ENCODE assay signal across 32 cellular contexts in the genomic region with DNA sequence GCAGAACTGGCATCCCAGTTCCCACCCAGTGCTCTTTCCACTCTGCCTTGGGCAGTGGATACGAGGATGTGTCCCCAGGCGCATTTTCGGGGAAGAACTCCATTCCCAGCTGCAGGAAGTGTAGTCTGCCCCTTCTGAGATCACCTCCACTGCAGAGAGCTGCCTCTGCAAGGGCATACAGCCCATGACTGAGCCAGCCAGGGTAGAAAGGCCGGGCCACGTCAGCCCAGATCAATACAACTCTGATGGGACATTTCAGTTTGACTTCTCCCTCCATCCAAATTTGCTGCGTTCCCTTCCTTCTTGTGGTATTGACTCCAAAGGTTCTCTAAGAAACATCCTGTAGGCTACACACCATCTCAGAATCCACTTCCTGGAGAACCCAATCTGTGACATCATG. TPM values are rescaled to one million over a fixed set of nuclear protein-coding genes. Genes with fewer than 3 reads are reported as not detected.
"Had no signal": no experiment of that assay in that cellular context is flagged by ENCODE, and none has a peak within 500 bp of the region (broad histone marks: within the 10 kb centered on the region; RNA-seq: fewer than 3 reads in every experiment).

No MANE protein-coding gene starts in this region.

- H3K4me1 ChIP-seq: parathyroid adenoma, spleen, tibial nerve, vagina had no signal

- DNase-seq: naive thymus-derived CD8-positive, alpha-beta T cell; nephron progenitor cell; occipital lobe; ovary; posterior cingulate gyrus; psoas muscle; right cardiac atrium; spleen; stimulated activated CD4-positive, alpha-beta T cell treated with anti-CD3 and anti-CD28 coated beads, Interleukin-12 subunit alpha, Interleukin-12 subunit beta, amount 100 ng/mL, for 4 hours; stimulated activated CD4-positive, alpha-beta T cell treated with anti-CD3 and anti-CD28 coated beads, Interleukin-1b, Interleukin-23, amount 100 ng/mL, for 48 hours; stimulated activated CD4-positive, alpha-beta T cell treated with anti-CD3 and anti-CD28 coated beads, Interleukin-4, amount 100 ng/mL, for 1 hour; stimulated activated CD4-positive, alpha-beta T cell treated with anti-CD3 and anti-CD28 coated beads, Interleukin-4, amount 100 ng/mL, for 4 hours; stimulated activated CD8-positive, alpha-beta memory T cell treated with anti-CD3 and anti-CD28 coated beads, Interleukin-4, amount 100 ng/mL, for 48 hours; stimulated activated naive CD4-positive, alpha-beta T cell; stimulated activated naive CD8-positive, alpha-beta T cell treated with anti-CD3 and anti-CD28 coated beads, Interleukin-15, amount 100 ng/mL, for 72 hours; stimulated activated naive CD8-positive, alpha-beta T cell treated with anti-CD3 and anti-CD28 coated beads, Interleukin-15, Interleukin-2, amounts not matched to agents 100 U/mL and 50 U/mL, for 24 hours; thyroid gland; trophoblast cell; upper lobe of left lung had no signal

- H3K9me3 ChIP-seq: ovary, psoas muscle, spleen, thoracic aorta, thyroid gland, tibial nerve, upper lobe of left lung, vagina had no signal

- H3K4me3 Mint-ChIP-seq: naive thymus-derived CD8-positive, alpha-beta T cell; natural killer cell treated with Interleukin-12 subunit alpha and Interleukin-12 subunit beta and Interleukin-15 and Interleukin-18, amount 100 ng/mL, for 72 hours; nephron progenitor cell; neural crest cell; stimulated activated memory B cell treated with anti-CD40 and anti-IgM and Interleukin-4, amounts not matched to agents 10 μg/mL and 1 μg/mL and 100 μg/mL, for 72 hours; stimulated activated naive CD8-positive, alpha-beta T cell treated with anti-CD3 and anti-CD28 coated beads, Interleukin-15, amount 100 ng/mL, for 72 hours had no signal

- H3K4me1 Mint-ChIP-seq: naive thymus-derived CD8-positive, alpha-beta T cell; stimulated activated memory B cell treated with anti-CD40 and anti-IgM and Interleukin-4, amounts not matched to agents 10 μg/mL and 1 μg/mL and 100 μg/mL, for 72 hours; stimulated activated naive CD8-positive, alpha-beta T cell treated with anti-CD3 and anti-CD28 coated beads, Interleukin-15, amount 100 ng/mL, for 72 hours had no signal

- ATAC-seq: naive thymus-derived CD8-positive, alpha-beta T cell; natural killer cell treated with Interleukin-12 subunit alpha and Interleukin-12 subunit beta and Interleukin-15 and Interleukin-18, amount 100 ng/mL, for 72 hours; psoas muscle; right cardiac atrium; sciatic nerve; stimulated activated memory B cell treated with anti-CD40 and anti-IgM and Interleukin-4, amounts not matched to agents 10 μg/mL and 1 μg/mL and 100 μg/mL, for 72 hours; stimulated activated naive CD8-positive, alpha-beta T cell treated with anti-CD3 and anti-CD28 coated beads, Interleukin-15, amount 100 ng/mL, for 72 hours; stimulated activated naive CD8-positive, alpha-beta T cell treated with anti-CD3 and anti-CD28 coated beads, Interleukin-15, Interleukin-2, amounts not matched to agents 100 U/mL and 50 U/mL, for 24 hours had no signal

- H3K27ac Mint-ChIP-seq: naive thymus-derived CD8-positive, alpha-beta T cell; natural killer cell treated with Interleukin-12 subunit alpha and Interleukin-12 subunit beta and Interleukin-15 and Interleukin-18, amount 100 ng/mL, for 72 hours; nephron progenitor cell; progenitor cell of endocrine pancreas; stimulated activated memory B cell treated with anti-CD40 and anti-IgM and Interleukin-4, amounts not matched to agents 10 μg/mL and 1 μg/mL and 100 μg/mL, for 72 hours; stimulated activated naive CD8-positive, alpha-beta T cell treated with anti-CD3 and anti-CD28 coated beads, Interleukin-15, amount 100 ng/mL, for 72 hours had no signal

- H3K36me3 Mint-ChIP-seq: naive thymus-derived CD8-positive, alpha-beta T cell; natural killer cell treated with Interleukin-12 subunit alpha and Interleukin-12 subunit beta and Interleukin-15 and Interleukin-18, amount 100 ng/mL, for 72 hours; stimulated activated memory B cell treated with anti-CD40 and anti-IgM and Interleukin-4, amounts not matched to agents 10 μg/mL and 1 μg/mL and 100 μg/mL, for 72 hours had no signal

- H3K9me3 Mint-ChIP-seq: naive thymus-derived CD8-positive, alpha-beta T cell; natural killer cell treated with Interleukin-12 subunit alpha and Interleukin-12 subunit beta and Interleukin-15 and Interleukin-18, amount 100 ng/mL, for 72 hours; neural crest cell; stimulated activated memory B cell treated with anti-CD40 and anti-IgM and Interleukin-4, amounts not matched to agents 10 μg/mL and 1 μg/mL and 100 μg/mL, for 72 hours; stimulated activated naive CD8-positive, alpha-beta T cell treated with anti-CD3 and anti-CD28 coated beads, Interleukin-15, amount 100 ng/mL, for 72 hours had no signal

- H2AFZ ChIP-seq: parathyroid adenoma had no signal

- H3K79me2 ChIP-seq: parathyroid adenoma had no signal

- H3K4me2 ChIP-seq: smooth muscle cell had no signal

- H3K27me3 ChIP-seq: ovary, thyroid gland, tibial nerve, upper lobe of left lung, vagina had no signal

- H3K27ac ChIP-seq: ovary, parathyroid adenoma, psoas muscle, skin epidermis, spleen, thoracic aorta, thyroid gland, tibial nerve, upper lobe of left lung, vagina had no signal

- H3K4me3 ChIP-seq: ovary, psoas muscle, skin epidermis, smooth muscle cell, spleen, thoracic aorta, thyroid gland, tibial nerve, upper lobe of left lung, vagina had no signal

- H3K9ac ChIP-seq: parathyroid adenoma had no signal

- H3K36me3 ChIP-seq: ovary, spleen, thoracic aorta, thyroid gland, tibial nerve, upper lobe of left lung, vagina had no signal

RNA-seq across cellular contexts. Expression of gene MOGAT2, which starts 19.7 kb away (rescaled TPM):
- total RNA-seq: naive thymus-derived CD8-positive, alpha-beta T cell; natural killer cell treated with Interleukin-12 subunit alpha and Interleukin-12 subunit beta and Interleukin-15 and Interleukin-18, amount 100 ng/mL, for 72 hours; neural crest cell; occipital lobe; osteoblast; progenitor cell of endocrine pancreas; psoas muscle; renal cortical epithelial cell; smooth muscle cell; thoracic aorta; tibial nerve; vagina had no signal
- polyA plus RNA-seq: naive thymus-derived CD8-positive, alpha-beta T cell; ovary; smooth muscle cell had no signal
